ENCODE assay signal across 14 cellular contexts in the genomic region with DNA sequence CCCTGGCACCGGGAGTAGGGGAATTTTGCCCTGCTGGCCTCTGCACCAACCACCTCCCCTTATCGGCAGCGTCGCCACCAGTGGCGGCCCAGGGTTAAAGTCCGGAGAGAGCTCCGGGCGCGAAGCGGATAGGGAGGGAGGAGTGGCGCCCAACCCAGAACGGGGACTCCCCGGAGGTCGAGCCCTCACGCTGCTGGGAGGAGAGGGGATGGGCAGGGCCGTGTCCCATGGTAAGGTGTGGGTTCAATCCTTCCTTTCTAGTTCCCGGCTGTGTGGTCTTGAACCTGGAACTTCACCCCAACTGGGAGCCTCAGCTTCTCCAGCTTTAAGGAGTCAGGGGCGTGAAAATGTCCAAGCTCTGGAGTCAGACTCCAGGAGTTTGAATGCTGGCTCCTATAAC. TPM values are rescaled to one million over a fixed set of nuclear protein-coding genes. Genes with fewer than 3 reads are reported as not detected.
DNase-seq lines count a peak whose midpoint lies in the region.
"Had no signal": no experiment of that assay in that cellular context is flagged by ENCODE, and none has a peak within 500 bp of the region (broad histone marks: within the 10 kb centered on the region; RNA-seq: fewer than 3 reads in every experiment).

No MANE protein-coding gene starts in this region.

- H3K36me3 ChIP-seq in H7 (replicated peaks; ENCODE audit: control insufficient read depth, insufficient read depth, low read length) (no peaks in the 10 kb centered on the region), skeletal muscle satellite cell (ENCODE audit: insufficient read depth, low read length) (no peaks in the 10 kb centered on the region)
- H3K36me3 ChIP-seq: gastrocnemius medialis, SJCRH30 had no signal

- DNase-seq in H7 = peak; percentile 79
- peak; percentile 52 for DNase-seq in SW480 (ENCODE audit: low spot score)
- DNase-seq in iPS-NIHi7 (ENCODE audit: extremely low spot score) = peak; percentile 46
- no peak for DNase-seq in germinal center (ENCODE audit: low spot score)
- DNase-seq in cerebellum (ENCODE audit: low spot score) = no peak
- no peak for DNase-seq in activated T-cell treated with anti-CD3 and anti-CD28 coated beads, Interleukin-2, amount 50 U/mL, for 24 hours
- DNase-seq: activated CD4-positive, alpha-beta T cell treated with anti-CD3 and anti-CD28 coated beads for 36 hours; activated naive CD4-positive, alpha-beta T cell treated with anti-CD3 and anti-CD28 coated beads for 36 hours; DMS79; gastrocnemius medialis; SJCRH30 had no signal

- peak overlapping the region; percentile 39 for H3K4me2 ChIP-seq in skeletal muscle satellite cell (ENCODE audit: low read length)

- H3K36me3 Mint-ChIP-seq in activated T-cell treated with anti-CD3 and anti-CD28 coated beads, Interleukin-2, amount 50 U/mL, for 24 hours (ENCODE audit: low read depth) = no peaks in the 10 kb centered on the region

- H3K27ac Mint-ChIP-seq in activated T-cell treated with anti-CD3 and anti-CD28 coated beads, Interleukin-2, amount 50 U/mL, for 24 hours = no peak overlapping the region
- H3K27ac Mint-ChIP-seq: activated CD4-positive, alpha-beta T cell treated with anti-CD3 and anti-CD28 coated beads for 36 hours; activated naive CD4-positive, alpha-beta T cell treated with anti-CD3 and anti-CD28 coated beads for 36 hours had no signal

- H3K4me3 Mint-ChIP-seq in activated T-cell treated with anti-CD3 and anti-CD28 coated beads, Interleukin-2, amount 50 U/mL, for 24 hours = no peak overlapping the region
- H3K4me3 Mint-ChIP-seq: activated CD4-positive, alpha-beta T cell treated with anti-CD3 and anti-CD28 coated beads for 36 hours had no signal

- no peaks in the 10 kb centered on the region for H3K9me3 Mint-ChIP-seq in activated T-cell treated with anti-CD3 and anti-CD28 coated beads, Interleukin-2, amount 50 U/mL, for 24 hours
- H3K9me3 Mint-ChIP-seq: activated naive CD4-positive, alpha-beta T cell treated with anti-CD3 and anti-CD28 coated beads for 36 hours had no signal

- H3K4me3 ChIP-seq in H7 (ENCODE audit: insufficient read depth, low read depth, low read length) (no peak overlapping the region), skeletal muscle satellite cell (ENCODE audit: low read length) (no peak overlapping the region)
- H3K4me3 ChIP-seq: gastrocnemius medialis, SJCRH30 had no signal

- peaks cover 42% of the 10 kb centered on the region for H3K4me1 Mint-ChIP-seq in activated T-cell treated with anti-CD3 and anti-CD28 coated beads, Interleukin-2, amount 50 U/mL, for 24 hours (ENCODE audit: low read depth)

- H3K9me3 ChIP-seq in skeletal muscle satellite cell (replicated peaks; ENCODE audit: low read length) = no peaks in the 10 kb centered on the region
- H3K9me3 ChIP-seq: gastrocnemius medialis, SJCRH30 had no signal

- peaks cover 21% of the 10 kb centered on the region for H3K4me1 ChIP-seq in skeletal muscle satellite cell (ENCODE audit: control insufficient read depth, insufficient read depth, low read length)

- H3K27me3 ChIP-seq in H7 (ENCODE audit: control insufficient read depth, insufficient read depth, low read length) = peaks cover 2% of the 10 kb centered on the region; the same call in 1 of the 2 replicates
- peaks cover 4% of the 10 kb centered on the region for H3K27me3 ChIP-seq in skeletal muscle satellite cell (ENCODE audit: control insufficient read depth, insufficient read depth, low read length)
- H3K27me3 ChIP-seq: gastrocnemius medialis, SJCRH30 had no signal

- H3K9ac ChIP-seq in skeletal muscle satellite cell (ENCODE audit: low read depth, low read length) = no peak overlapping the region

- peaks cover 7% of the 10 kb centered on the region for H3K27me3 Mint-ChIP-seq in activated T-cell treated with anti-CD3 and anti-CD28 coated beads, Interleukin-2, amount 50 U/mL, for 24 hours

RNA-seq across cellular contexts. Expression of a gene that starts 23.3 kb away (rescaled TPM):
- 7.3 and 8.3 TPM in 2 replicates for total RNA-seq in H7 (2014; rRNA removed; shearing (Covaris generic))
- total RNA-seq in skeletal muscle satellite cell (2012; rRNA removed) = 5.7 and 5.8 TPM in 2 replicates
- 1.2 TPM for total RNA-seq in cerebellum

RNA-seq across cellular contexts. Expression of a gene that starts 26.3 kb away (rescaled TPM):
- not detected in 2 replicates for total RNA-seq in H7 (2014; rRNA removed; shearing (Covaris generic))
- not detected in 2 replicates for total RNA-seq in skeletal muscle satellite cell (2012; rRNA removed)
- not detected for total RNA-seq in cerebellum
- total RNA-seq: activated CD4-positive, alpha-beta T cell treated with anti-CD3 and anti-CD28 coated beads for 36 hours; activated naive CD4-positive, alpha-beta T cell treated with anti-CD3 and anti-CD28 coated beads for 36 hours; gastrocnemius medialis; M059J; mononuclear cell had no signal

RNA-seq across cellular contexts. Expression of a gene that starts 52.4 kb away (rescaled TPM):
- total RNA-seq in H7 (2014; rRNA removed; shearing (Covaris generic)) = 15.3 and 16.3 TPM in 2 replicates
- not detected in 2 replicates for total RNA-seq in skeletal muscle satellite cell (2012; rRNA removed)
- 0.82 TPM for total RNA-seq in cerebellum
- total RNA-seq: activated CD4-positive, alpha-beta T cell treated with anti-CD3 and anti-CD28 coated beads for 36 hours; activated naive CD4-positive, alpha-beta T cell treated with anti-CD3 and anti-CD28 coated beads for 36 hours; M059J; mononuclear cell; SJCRH30 had no signal

RNA-seq across cellular contexts. Expression of a gene that starts 54.0 kb away (rescaled TPM):
- 0.17 and 1.1 TPM in 2 replicates for total RNA-seq in H7 (2014; rRNA removed; shearing (Covaris generic))
- total RNA-seq in skeletal muscle satellite cell (2012; rRNA removed) = 0.51 and 1.3 TPM in 2 replicates
- total RNA-seq in cerebellum = 1.8 TPM

Comparison
In these comparisons a context has a peak if more than half of its experiments do, and no peak if none do; other contexts are left out.
1. DNase-seq: peak in H7 (single experiment), SW480 (single experiment) and iPS-NIHi7 (single experiment); none in germinal center (single experiment), cerebellum (single experiment) and activated T-cell treated with anti-CD3 and anti-CD28 coated beads, Interleukin-2, amount 50 U/mL, for 24 hours (single experiment).